1 cellular context compared by ENCODE assay signal in the genomic region with DNA sequence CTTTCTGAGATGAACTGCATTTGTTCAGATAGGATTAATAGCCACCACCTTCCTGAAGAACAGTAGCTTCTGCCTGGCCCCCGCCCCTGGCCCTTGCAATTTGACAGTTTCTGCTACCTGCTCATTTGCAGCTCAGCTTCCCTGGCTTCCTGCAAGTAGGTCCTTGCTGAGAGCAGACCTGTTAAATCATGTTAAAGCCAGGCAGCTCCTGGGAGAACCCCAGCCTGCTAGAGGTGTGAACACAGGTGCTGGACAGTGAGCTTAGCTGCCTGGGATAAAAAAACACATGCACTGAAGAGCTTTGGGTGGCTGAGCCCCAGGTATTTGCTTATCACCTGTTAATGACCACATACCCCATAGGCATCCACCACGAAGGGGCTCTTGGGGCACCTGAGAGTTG.
TF ChIP-seq lines count a peak whose summit lies in the region.

No MANE protein-coding gene starts in this region.

TF ChIP-seq in GM12878, 131 proteins besides CTCF, POLR2A, EP300 and RAD21:
- TF ChIP-seq, protein P1, sequence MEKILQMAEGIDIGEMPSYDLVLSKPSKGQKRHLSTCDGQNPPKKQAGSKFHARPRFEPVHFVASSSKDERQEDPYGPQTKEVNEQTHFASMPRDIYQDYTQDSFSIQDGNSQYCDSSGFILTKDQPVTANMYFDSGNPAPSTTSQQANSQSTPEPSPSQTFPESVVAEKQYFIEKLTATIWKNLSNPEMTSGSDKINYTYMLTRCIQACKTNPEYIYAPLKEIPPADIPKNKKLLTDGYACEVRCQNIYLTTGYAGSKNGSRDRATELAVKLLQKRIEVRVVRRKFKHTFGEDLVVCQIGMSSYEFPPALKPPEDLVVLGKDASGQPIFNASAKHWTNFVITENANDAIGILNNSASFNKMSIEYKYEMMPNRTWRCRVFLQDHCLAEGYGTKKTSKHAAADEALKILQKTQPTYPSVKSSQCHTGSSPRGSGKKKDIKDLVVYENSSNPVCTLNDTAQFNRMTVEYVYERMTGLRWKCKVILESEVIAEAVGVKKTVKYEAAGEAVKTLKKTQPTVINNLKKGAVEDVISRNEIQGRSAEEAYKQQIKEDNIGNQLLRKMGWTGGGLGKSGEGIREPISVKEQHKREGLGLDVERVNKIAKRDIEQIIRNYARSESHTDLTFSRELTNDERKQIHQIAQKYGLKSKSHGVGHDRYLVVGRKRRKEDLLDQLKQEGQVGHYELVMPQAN (conservative IDR thresholded peaks at IDR 0.05), result no peak
- TF ChIP-seq ASH2L (IDR thresholded peaks at IDR 0.05; ENCODE audit: borderline replicate concordance, low read depth), result no peak
- no peak for TF ChIP-seq SMAD1 (IDR thresholded peaks at IDR 0.05; ENCODE audit: low read depth, partially characterized antibody)
- no peak for TF ChIP-seq YY1 (IDR thresholded peaks at IDR 0.05; ENCODE audit: low read depth, low read length)
- TF ChIP-seq JUNB (IDR thresholded peaks at IDR 0.05), result no peak
- no peak for TF ChIP-seq SMARCA5 (IDR thresholded peaks at IDR 0.05)
- no peak for TF ChIP-seq TCF3 (IDR thresholded peaks at IDR 0.05; ENCODE audit: borderline replicate concordance, insufficient read depth, low read depth, low read length)
- no peak for TF ChIP-seq CEBPB (IDR thresholded peaks at IDR 0.05; ENCODE audit: borderline replicate concordance in 1 of 2, low read depth in 2 of 2, low read length in 2 of 2)
- no peak for TF ChIP-seq ZNF24 (IDR thresholded peaks at IDR 0.05)
- no peak for TF ChIP-seq SIN3A (IDR thresholded peaks at IDR 0.05; ENCODE audit: low read depth, low read length)
- no peak for TF ChIP-seq CBX5 (IDR thresholded peaks at IDR 0.05; ENCODE audit: low read depth)
- no peak for TF ChIP-seq FOS (IDR thresholded peaks at IDR 0.05; ENCODE audit: borderline replicate concordance, extremely low read depth, insufficient read length)
- TF ChIP-seq ATF7 (IDR thresholded peaks at IDR 0.05; ENCODE audit: low read depth), result no peak
- no peak for TF ChIP-seq STAT3 (IDR thresholded peaks at IDR 0.05; ENCODE audit: low read depth, low read length)
- TF ChIP-seq SUPT20H (IDR thresholded peaks at IDR 0.05; ENCODE audit: borderline replicate concordance, control insufficient read depth, low read depth, low read length), result no peak
- TF ChIP-seq POLR2AphosphoS2 (IDR thresholded peaks at IDR 0.05; ENCODE audit: low read depth, low read length), result no peak
- TF ChIP-seq ZNF207 (IDR thresholded peaks at IDR 0.05; ENCODE audit: borderline replicate concordance), result no peak
- no peak for TF ChIP-seq TCF12 (IDR thresholded peaks at IDR 0.05; ENCODE audit: low read depth, low read length)
- TF ChIP-seq NFIC (IDR thresholded peaks at IDR 0.05; ENCODE audit: low read depth, low read length), result no peak
